Comparison of ENCODE assay signal across 18 cellular contexts in the genomic region with DNA sequence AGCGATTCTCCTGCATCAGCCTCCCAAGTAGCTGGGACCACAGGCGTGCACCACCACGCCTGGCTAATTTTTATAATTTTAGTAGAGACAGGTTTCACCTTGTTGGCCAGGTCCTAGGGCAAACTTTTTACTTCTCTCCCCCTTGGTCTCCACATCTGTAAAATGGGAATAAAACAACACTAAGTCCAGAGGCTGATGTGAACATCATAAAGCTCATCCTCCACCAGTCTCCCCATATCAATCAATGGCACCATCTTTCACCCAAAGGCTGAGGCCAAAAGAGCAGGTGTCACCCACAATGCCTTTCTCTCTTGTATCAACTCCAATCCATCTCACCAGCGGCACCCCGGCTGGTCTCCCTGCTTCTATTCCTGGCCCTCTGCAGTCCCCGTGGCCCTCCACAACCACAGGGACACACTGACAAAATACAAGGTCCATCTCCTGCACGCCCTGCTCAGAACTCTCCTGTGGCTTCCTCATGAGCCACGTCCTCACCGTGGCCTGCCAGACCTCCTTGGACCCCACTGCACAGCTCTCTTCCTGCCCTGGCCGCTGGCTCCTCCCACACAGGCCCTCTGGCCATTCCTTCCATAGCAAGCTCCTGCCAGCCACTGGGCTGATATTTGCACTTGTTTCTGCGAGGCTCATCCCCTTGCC.
DNase-seq lines count a peak whose midpoint lies in the region; ATAC-seq, FAIRE-seq and TF ChIP-seq lines count a peak whose summit lies in the region.
"Had no signal": no experiment of that assay in that cellular context is flagged by ENCODE, and none has a peak within 500 bp of the region (broad histone marks: within the 10 kb centered on the region; RNA-seq: fewer than 3 reads in every experiment).

No MANE protein-coding gene starts in this region.

- no peak for TF ChIP-seq CTCF in neutrophil (IDR thresholded peaks at IDR 0.05)

- H3K36me3 Mint-ChIP-seq in activated CD4-positive, alpha-beta T cell treated with anti-CD3 and anti-CD28 coated beads, Interleukin-2, amount 10 ng/mL, durations not matched to agents 7 days and 5 days (ENCODE audit: low read depth) = peaks cover 77% of the 10 kb centered on the region
- H3K36me3 Mint-ChIP-seq in activated naive CD8-positive, alpha-beta T cell treated with anti-CD3 and anti-CD28 coated beads, Interleukin-2, amount 10 ng/mL, durations not matched to agents 7 days and 5 days = peaks cover 49% of the 10 kb centered on the region

- no peaks in the 10 kb centered on the region for H3K9me3 Mint-ChIP-seq in activated CD4-positive, alpha-beta T cell treated with anti-CD3 and anti-CD28 coated beads, Interleukin-2, amount 10 ng/mL, durations not matched to agents 7 days and 5 days
- no peaks in the 10 kb centered on the region for H3K9me3 Mint-ChIP-seq in activated naive CD8-positive, alpha-beta T cell treated with anti-CD3 and anti-CD28 coated beads, Interleukin-2, amount 10 ng/mL, durations not matched to agents 7 days and 5 days
- H3K9me3 Mint-ChIP-seq: activated naive CD4-positive, alpha-beta T cell treated with anti-CD3 and anti-CD28 coated beads, Interleukin-2, amount 10 ng/mL, durations not matched to agents 7 days and 5 days had no signal

- FAIRE-seq in GM12892 (lab: Jason Lieb, UNC) = no peak
- FAIRE-seq: K562 had no signal

- H3K4me3 Mint-ChIP-seq in activated CD4-positive, alpha-beta T cell treated with anti-CD3 and anti-CD28 coated beads, Interleukin-2, amount 10 ng/mL, durations not matched to agents 7 days and 5 days = no peak overlapping the region
- H3K4me3 Mint-ChIP-seq in activated naive CD8-positive, alpha-beta T cell treated with anti-CD3 and anti-CD28 coated beads, Interleukin-2, amount 10 ng/mL, durations not matched to agents 7 days and 5 days = no peak overlapping the region
- H3K4me3 Mint-ChIP-seq: activated naive CD4-positive, alpha-beta T cell treated with anti-CD3 and anti-CD28 coated beads, Interleukin-2, amount 10 ng/mL, durations not matched to agents 7 days and 5 days; brain had no signal

- H3K4me3 ChIP-seq in neutrophil (ENCODE audit: low read depth in 1 of 2, low read length in 1 of 2) = no peak overlapping the region
- H3K4me3 ChIP-seq: K562, upper lobe of left lung had no signal

- CTCF ChIA-PET in activated CD4-positive, alpha-beta T cell treated with anti-CD3 and anti-CD28 coated beads, Interleukin-2, amount 10 ng/mL, durations not matched to agents 7 days and 5 days (lab: Charles Lee) = no interaction called here

- ATAC-seq in activated naive CD8-positive, alpha-beta T cell treated with anti-CD3 and anti-CD28 coated beads, Interleukin-2, amount 10 ng/mL, durations not matched to agents 7 days and 5 days (ENCODE audit: low read depth) = no peak
- ATAC-seq: HCT116, K562 had no signal

- H3K27ac ChIP-seq in neutrophil = peak overlapping the region; percentile 67
- H3K27ac ChIP-seq: HL-60, upper lobe of left lung had no signal

- no peaks in the 10 kb centered on the region for H3K27me3 Mint-ChIP-seq in activated CD4-positive, alpha-beta T cell treated with anti-CD3 and anti-CD28 coated beads, Interleukin-2, amount 10 ng/mL, durations not matched to agents 7 days and 5 days
- no peaks in the 10 kb centered on the region for H3K27me3 Mint-ChIP-seq in activated naive CD8-positive, alpha-beta T cell treated with anti-CD3 and anti-CD28 coated beads, Interleukin-2, amount 10 ng/mL, durations not matched to agents 7 days and 5 days
- H3K27me3 Mint-ChIP-seq: activated naive CD4-positive, alpha-beta T cell treated with anti-CD3 and anti-CD28 coated beads, Interleukin-2, amount 10 ng/mL, durations not matched to agents 7 days and 5 days; brain had no signal

- POLR2A ChIA-PET in activated CD4-positive, alpha-beta T cell treated with anti-CD3 and anti-CD28 coated beads, Interleukin-2, amount 10 ng/mL, durations not matched to agents 7 days and 5 days (lab: Charles Lee) = interaction anchor here (0.8 kb wide), 1 partner anchor 159 kb away, joined by 3 read pairs; no protein-coding TSS in a partner anchor
- POLR2A ChIA-PET in activated naive CD8-positive, alpha-beta T cell treated with anti-CD3 and anti-CD28 coated beads, Interleukin-2, amount 10 ng/mL, durations not matched to agents 7 days and 5 days (lab: Charles Lee) = interaction anchor here (0.6 kb wide), 1 partner anchor 12 kb away, joined by 5 read pairs; no protein-coding TSS in a partner anchor

- H3K27me3 ChIP-seq in neutrophil = no peaks in the 10 kb centered on the region
- H3K27me3 ChIP-seq: upper lobe of left lung had no signal

- DNase-seq in activated CD4-positive, alpha-beta T cell treated with anti-CD3 and anti-CD28 coated beads, Interleukin-2, amount 10 ng/mL, durations not matched to agents 7 days and 5 days = no peak
- no peak for DNase-seq in activated CD4-positive, alpha-beta T cell treated with anti-CD3 and anti-CD28 coated beads for 48 hours
- no peak for DNase-seq in GM12892 (ENCODE audit: insufficient read length)
- DNase-seq in activated naive CD8-positive, alpha-beta T cell treated with anti-CD3 and anti-CD28 coated beads, Interleukin-2, amount 10 ng/mL, durations not matched to agents 7 days and 5 days = no peak
- no peak for DNase-seq in UCSD-AML1 (lab: John Stamatoyannopoulos, UW; ENCODE audit: unreplicated experiment)
- no peak for DNase-seq in nucleus accumbens (lab: John Stamatoyannopoulos, UW)
- no peak for DNase-seq in activated CD4-positive, CD25-positive, alpha-beta regulatory T cell (lab: John Stamatoyannopoulos, UW)
- DNase-seq: activated naive CD4-positive, alpha-beta T cell treated with anti-CD3 and anti-CD28 coated beads, Interleukin-2, amount 10 ng/mL, durations not matched to agents 7 days and 5 days; cortex of kidney; NCI-H1694; retina; stimulated activated naive CD4-positive, alpha-beta T cell had no signal

- peaks cover 77% of the 10 kb centered on the region for H3K4me1 Mint-ChIP-seq in activated CD4-positive, alpha-beta T cell treated with anti-CD3 and anti-CD28 coated beads, Interleukin-2, amount 10 ng/mL, durations not matched to agents 7 days and 5 days
- H3K4me1 Mint-ChIP-seq in activated naive CD8-positive, alpha-beta T cell treated with anti-CD3 and anti-CD28 coated beads, Interleukin-2, amount 10 ng/mL, durations not matched to agents 7 days and 5 days = peaks cover 50% of the 10 kb centered on the region

- peaks cover 32 to 48% of the 10 kb centered on the region in 2 experiments for H3K4me1 ChIP-seq in neutrophil (ENCODE audit: control insufficient read depth in 1 of 2, insufficient read depth in 1 of 2, low read depth in 1 of 2, low read length in 1 of 2)
- H3K4me1 ChIP-seq: upper lobe of left lung had no signal

- peaks cover 61% of the 10 kb centered on the region for H3K36me3 ChIP-seq in neutrophil

- peak; percentile 87 for TF ChIP-seq POLR2A in GM12892 (IDR thresholded peaks at IDR 0.05; ENCODE audit: low read depth, low read length)

- H3K27ac Mint-ChIP-seq in activated CD4-positive, alpha-beta T cell treated with anti-CD3 and anti-CD28 coated beads, Interleukin-2, amount 10 ng/mL, durations not matched to agents 7 days and 5 days = peak overlapping the region; percentile 70
- peak overlapping the region; percentile 62 for H3K27ac Mint-ChIP-seq in activated naive CD8-positive, alpha-beta T cell treated with anti-CD3 and anti-CD28 coated beads, Interleukin-2, amount 10 ng/mL, durations not matched to agents 7 days and 5 days
- H3K27ac Mint-ChIP-seq: activated naive CD4-positive, alpha-beta T cell treated with anti-CD3 and anti-CD28 coated beads, Interleukin-2, amount 10 ng/mL, durations not matched to agents 7 days and 5 days had no signal

- H3K9me3 ChIP-seq in neutrophil = no peaks in the 10 kb centered on the region
- H3K9me3 ChIP-seq: upper lobe of left lung had no signal
